ENCODE assay signal across 1 cellular context in genomic region chr10:72086466-72087391, GRCh38.
TF ChIP-seq lines count a peak whose summit lies in the region.

No MANE protein-coding gene starts in this region.

TF ChIP-seq in HepG2, 621 proteins besides CTCF, POLR2A, EP300 and RAD21 (continued from another document and continues in another):
- no peak for TF ChIP-seq ZXDC (CRISPR knock-in tag; IDR thresholded peaks at IDR 0.05)
- TF ChIP-seq NFKB2 (CRISPR knock-in tag; IDR thresholded peaks at IDR 0.05; ENCODE audit: borderline replicate concordance): peak; percentile 30; the same call in 1 of the 2 replicates
- no peak for TF ChIP-seq ZNF83 (CRISPR knock-in tag; IDR thresholded peaks at IDR 0.05; ENCODE audit: borderline replicate concordance)
- TF ChIP-seq TMF1 (CRISPR knock-in tag; IDR thresholded peaks at IDR 0.05; ENCODE audit: low read depth): no peak
- no peak for TF ChIP-seq CHD4 (IDR thresholded peaks at IDR 0.05; ENCODE audit: borderline replicate concordance, low read length)
- peak; percentile 55 for TF ChIP-seq XRCC5 (optimal IDR thresholded peaks at IDR 0.05; ENCODE audit: low read length)
- TF ChIP-seq ZNF20 (CRISPR knock-in tag; IDR thresholded peaks at IDR 0.05): no peak
- no peak for TF ChIP-seq CAMTA2 (CRISPR knock-in tag; IDR thresholded peaks at IDR 0.05; ENCODE audit: borderline replicate concordance)
- TF ChIP-seq IKZF4 (CRISPR knock-in tag; IDR thresholded peaks at IDR 0.05; ENCODE audit: borderline replicate concordance, low read depth, not compliant biosample characterization): no peak
- TF ChIP-seq ZNF777 (CRISPR knock-in tag; IDR thresholded peaks at IDR 0.05): no peak; the same call in 1 of the 2 replicates
- no peak for TF ChIP-seq MYPOP (CRISPR knock-in tag; IDR thresholded peaks at IDR 0.05)
- TF ChIP-seq ARNTL (CRISPR knock-in tag; IDR thresholded peaks at IDR 0.05): no peak
- peak; percentile 59; the same call in 1 of the 2 replicates for TF ChIP-seq KDM2A (CRISPR knock-in tag; IDR thresholded peaks at IDR 0.05; ENCODE audit: borderline replicate concordance, low read depth)
- TF ChIP-seq PPARG (CRISPR knock-in tag; conservative IDR thresholded peaks at IDR 0.05): 0 out of 2 replicates have a peak, but pooled peaks have one; percentile 16
- TF ChIP-seq SP1 (IDR thresholded peaks at IDR 0.05): no peak
- no peak for TF ChIP-seq SP1 (CRISPR knock-in tag; IDR thresholded peaks at IDR 0.05)
- no peak for TF ChIP-seq SRSF4 (IDR thresholded peaks at IDR 0.05; ENCODE audit: low read depth, low read length, poor library complexity, severe bottlenecking)
- TF ChIP-seq ZNF205 (CRISPR knock-in tag; IDR thresholded peaks at IDR 0.05): no peak; the same call in 1 of the 2 replicates
- TF ChIP-seq DNMT1 (CRISPR knock-in tag; IDR thresholded peaks at IDR 0.05): no peak
- no peak for TF ChIP-seq ZNF460 (CRISPR knock-in tag; IDR thresholded peaks at IDR 0.05; ENCODE audit: borderline replicate concordance)
- TF ChIP-seq ZBTB44 (CRISPR knock-in tag; IDR thresholded peaks at IDR 0.05): no peak
- 0 out of 2 replicates have a peak, but pooled peaks have one; percentile 35 for TF ChIP-seq SMAD9 (CRISPR knock-in tag; IDR thresholded peaks at IDR 0.05)
- peak; percentile 52; the same call in 1 of the 2 replicates for TF ChIP-seq TAF1 (CRISPR knock-in tag; IDR thresholded peaks at IDR 0.05)
- no peak for TF ChIP-seq GMEB1 (CRISPR knock-in tag; IDR thresholded peaks at IDR 0.05; ENCODE audit: borderline replicate concordance)
- no peak for TF ChIP-seq ZNF619 (CRISPR knock-in tag; IDR thresholded peaks at IDR 0.05)
- 0 out of 2 replicates have a peak, but pooled peaks have one; percentile 3 for TF ChIP-seq RFX3 (CRISPR knock-in tag; IDR thresholded peaks at IDR 0.05)
- TF ChIP-seq GTF3A (CRISPR knock-in tag; conservative IDR thresholded peaks at IDR 0.05): no peak
- TF ChIP-seq CREB3 (CRISPR knock-in tag; IDR thresholded peaks at IDR 0.05): no peak
- no peak for TF ChIP-seq IKZF1 (IDR thresholded peaks at IDR 0.05)
- 0 out of 2 replicates have a peak, but pooled peaks have one; percentile 30 for TF ChIP-seq ZNF891 (CRISPR knock-in tag; IDR thresholded peaks at IDR 0.05)
- TF ChIP-seq ARID4A (CRISPR knock-in tag; IDR thresholded peaks at IDR 0.05; ENCODE audit: borderline replicate concordance): 0 out of 2 replicates have a peak, but pooled peaks have one; percentile 3
- no peak for TF ChIP-seq PRPF4 (IDR thresholded peaks at IDR 0.05; ENCODE audit: low read depth, low read length, poor library complexity, severe bottlenecking)
- no peak for TF ChIP-seq TEF (CRISPR knock-in tag; IDR thresholded peaks at IDR 0.05)
- TF ChIP-seq AHDC1 (CRISPR knock-in tag; IDR thresholded peaks at IDR 0.05; ENCODE audit: borderline replicate concordance): no peak
- no peak for TF ChIP-seq ZNF740 (CRISPR knock-in tag; IDR thresholded peaks at IDR 0.05)
- TF ChIP-seq ZBTB43 (CRISPR knock-in tag; conservative IDR thresholded peaks at IDR 0.05): 0 out of 2 replicates have a peak, but pooled peaks have one; percentile 10
- TF ChIP-seq KLF13 (CRISPR knock-in tag; IDR thresholded peaks at IDR 0.05): no peak
- peak; percentile 51; the same call in 1 of the 2 replicates for TF ChIP-seq ZFP41 (CRISPR knock-in tag; IDR thresholded peaks at IDR 0.05; ENCODE audit: borderline replicate concordance)
- TF ChIP-seq HDAC6 (IDR thresholded peaks at IDR 0.05; ENCODE audit: low read depth, low read length): no peak
- TF ChIP-seq MYC (CRISPR knock-in tag; IDR thresholded peaks at IDR 0.05; ENCODE audit: borderline replicate concordance): no peak; the same call in 1 of the 2 replicates
- TF ChIP-seq BORCS8-MEF2B (CRISPR knock-in tag; IDR thresholded peaks at IDR 0.05): no peak; the same call in 1 of the 2 replicates
- TF ChIP-seq ZFP82 (CRISPR knock-in tag; IDR thresholded peaks at IDR 0.05; ENCODE audit: borderline replicate concordance): no peak
